Comparison of ENCODE assay signal across 21 cellular contexts in the genomic region with DNA sequence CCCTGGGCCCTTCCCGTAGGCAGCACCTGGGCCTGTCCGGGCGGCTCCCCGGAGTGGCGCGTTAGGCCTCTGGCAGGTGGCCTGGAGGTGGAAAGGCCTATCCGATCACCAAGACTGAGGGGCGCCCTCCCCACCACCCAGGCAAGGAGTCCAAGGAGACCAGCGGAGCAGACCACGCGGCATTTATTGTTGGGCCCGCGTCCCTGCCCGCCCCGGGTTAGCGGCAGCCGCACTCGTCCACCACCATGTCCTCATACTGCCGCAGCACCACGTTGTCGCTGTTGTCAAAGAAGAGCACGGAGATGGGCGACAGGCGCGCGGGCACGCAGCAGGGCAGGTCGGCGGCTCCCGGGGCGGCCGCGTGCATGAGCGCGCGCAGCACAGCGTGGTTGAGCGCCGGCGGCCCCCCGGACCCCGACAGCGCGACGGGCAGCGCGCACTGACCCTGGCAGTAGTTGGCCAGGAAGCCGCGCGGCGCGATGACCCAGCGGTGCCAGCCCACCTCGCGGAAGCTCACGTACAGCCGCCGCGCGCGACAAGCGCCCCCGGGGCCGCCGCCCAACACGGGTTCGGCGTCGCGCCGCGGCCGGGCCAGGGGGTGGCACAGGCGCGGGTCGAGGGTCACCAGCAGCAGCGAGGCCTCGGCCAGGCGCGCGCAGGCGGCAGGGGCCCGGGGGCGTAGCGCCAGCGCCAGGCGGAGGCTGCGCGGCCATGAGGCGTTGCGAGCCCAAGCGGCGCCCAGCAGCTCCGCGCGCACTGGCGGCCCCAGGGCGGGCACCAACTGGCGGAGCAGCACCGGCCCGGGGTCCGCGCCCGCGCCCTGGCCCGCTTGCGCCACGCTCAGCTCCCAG. TPM values are rescaled to one million over a fixed set of nuclear protein-coding genes. Genes with fewer than 3 reads are reported as not detected.
DNase-seq lines count a peak whose midpoint lies in the region; ATAC-seq and TF ChIP-seq lines count a peak whose summit lies in the region.
"Had no signal": no experiment of that assay in that cellular context is flagged by ENCODE, and none has a peak within 500 bp of the region (broad histone marks: within the 10 kb centered on the region; RNA-seq: fewer than 3 reads in every experiment).

No MANE protein-coding gene starts in this region.

- H3K27me3 ChIP-seq in H7 (ENCODE audit: control insufficient read depth, insufficient read depth, low read length), result no peaks in the 10 kb centered on the region
- H3K27me3 ChIP-seq in foreskin keratinocyte, result peaks cover 42% of the 10 kb centered on the region

- no peak overlapping the region for H3K4me3 ChIP-seq in H7 (ENCODE audit: insufficient read depth, low read depth, low read length)
- H3K4me3 ChIP-seq: thoracic aorta had no signal

- TF ChIP-seq CTCF in WTC11 (IDR thresholded peaks at IDR 0.05), result no peak
- peak; percentile 11 for TF ChIP-seq CTCF in foreskin keratinocyte (conservative IDR thresholded peaks at IDR 0.05)
- no peak for TF ChIP-seq CTCF in activated CD8-positive, alpha-beta T cell treated with anti-CD3 and anti-CD28 coated beads for 36 hours (IDR thresholded peaks at IDR 0.05)

- peak; percentile 74 for DNase-seq in H7
- DNase-seq in WTC11 (ENCODE audit: low spot score), result peak; percentile 41
- DNase-seq in foreskin keratinocyte, result no peak
- peak; percentile 61 for DNase-seq in retina
- DNase-seq in activated CD8-positive, alpha-beta T cell treated with anti-CD3 and anti-CD28 coated beads for 36 hours, result no peak
- DNase-seq in hepatic stellate cell (ENCODE audit: low spot score), result no peak
- DNase-seq: activated effector memory CD4-positive, alpha-beta T cell treated with anti-CD3 and anti-CD28 coated beads, Interleukin-2, amount 50 U/mL, for 16 hours; cortex of kidney; GF-D8; NCI-H1105 treated with DMSO at 0.1 percent for 48 hours; NCI-H446 treated with DMSO at 0.1 percent for 48 hours; NK-92 treated with Interleukin-12 subunit alpha and Interleukin-12 subunit beta, amount 100 ng/mL, for 24 hours had no signal

- H3K36me3 Mint-ChIP-seq in WTC11, result peaks cover 15% of the 10 kb centered on the region
- peaks cover 27% of the 10 kb centered on the region for H3K36me3 Mint-ChIP-seq in activated CD8-positive, alpha-beta T cell treated with anti-CD3 and anti-CD28 coated beads for 36 hours (ENCODE audit: low read depth)

- H3K27me3 Mint-ChIP-seq in WTC11 (ENCODE audit: low read depth), result peaks cover 22% of the 10 kb centered on the region
- H3K27me3 Mint-ChIP-seq in activated CD8-positive, alpha-beta T cell treated with anti-CD3 and anti-CD28 coated beads for 36 hours, result peaks cover 2% of the 10 kb centered on the region
- H3K27me3 Mint-ChIP-seq: brain, progenitor cell of endocrine pancreas had no signal

- no peak overlapping the region for H3K27ac ChIP-seq in foreskin keratinocyte
- H3K27ac ChIP-seq: thoracic aorta, VCaP had no signal

- H3K4me1 ChIP-seq in foreskin keratinocyte, result no peaks in the 10 kb centered on the region

- peaks cover 14% of the 10 kb centered on the region for H3K4me1 Mint-ChIP-seq in WTC11
- peaks cover 3% of the 10 kb centered on the region for H3K4me1 Mint-ChIP-seq in activated CD8-positive, alpha-beta T cell treated with anti-CD3 and anti-CD28 coated beads for 36 hours (ENCODE audit: low read depth)

- POLR2A ChIA-PET in WTC11 (lab: Charles Lee), result interaction anchor here (0.5 kb wide), 1 partner anchor 421 kb away, joined by 4 read pairs; no protein-coding TSS in a partner anchor
- POLR2A ChIA-PET in activated CD8-positive, alpha-beta T cell treated with anti-CD3 and anti-CD28 coated beads for 36 hours (lab: Charles Lee), result interaction anchor here (1.8 kb wide), 1 partner anchor 50 kb away, joined by 4 read pairs; a partner anchor contains a TSS

- no peak overlapping the region for H3K27ac Mint-ChIP-seq in WTC11
- no peak overlapping the region for H3K27ac Mint-ChIP-seq in activated CD8-positive, alpha-beta T cell treated with anti-CD3 and anti-CD28 coated beads for 36 hours
- H3K27ac Mint-ChIP-seq: progenitor cell of endocrine pancreas had no signal

- ATAC-seq in WTC11 (no peak), foreskin keratinocyte (no peak), GM19035 (IDR thresholded peaks at IDR 0.05; ENCODE audit: unreplicated experiment) (no peak), GM21737 (IDR thresholded peaks at IDR 0.05; ENCODE audit: unreplicated experiment) (no peak)
- ATAC-seq in activated CD8-positive, alpha-beta T cell treated with anti-CD3 and anti-CD28 coated beads for 36 hours, result no peak
- ATAC-seq: Panc1 had no signal

- H3K36me3 ChIP-seq in H7 (replicated peaks; ENCODE audit: control insufficient read depth, insufficient read depth, low read length), result peaks cover 9% of the 10 kb centered on the region

- no peak overlapping the region for H3K4me3 Mint-ChIP-seq in WTC11
- no peak overlapping the region for H3K4me3 Mint-ChIP-seq in activated CD8-positive, alpha-beta T cell treated with anti-CD3 and anti-CD28 coated beads for 36 hours
- H3K4me3 Mint-ChIP-seq: brain had no signal

- CTCF ChIA-PET in WTC11 (lab: Charles Lee), result interaction anchor here (0.9 to 1.5 kb wide), 6 partner anchors 12 to 348 kb away, joined by 3 to 9 read pairs (median 3); a partner anchor contains a TSS
- CTCF ChIA-PET in activated CD8-positive, alpha-beta T cell treated with anti-CD3 and anti-CD28 coated beads for 36 hours (lab: Charles Lee), result interaction anchor here (1.6 to 5.0 kb wide), 2 partner anchors 12 to 23 kb away, joined by 4 to 38 read pairs; no protein-coding TSS in a partner anchor

- H3K9me3 Mint-ChIP-seq in WTC11, result no peaks in the 10 kb centered on the region
- no peaks in the 10 kb centered on the region for H3K9me3 Mint-ChIP-seq in activated CD8-positive, alpha-beta T cell treated with anti-CD3 and anti-CD28 coated beads for 36 hours
- H3K9me3 Mint-ChIP-seq: neural crest cell had no signal

- intact Hi-C loops in activated CD8-positive, alpha-beta T cell treated with anti-CD3 and anti-CD28 coated beads for 36 hours (cut with micrococcal nuclease), result no loop called here

TF ChIP-seq in WTC11, 78 proteins besides CTCF, POLR2A, EP300 and RAD21:
- TF ChIP-seq FOXP1 (CRISPR knock-in tag; IDR thresholded peaks at IDR 0.05; ENCODE audit: borderline replicate concordance), result no peak
- no peak for TF ChIP-seq NR3C1 (CRISPR knock-in tag; conservative IDR thresholded peaks at IDR 0.05; ENCODE audit: low read depth)
- TF ChIP-seq GRHL2 (CRISPR knock-in tag; IDR thresholded peaks at IDR 0.05; ENCODE audit: insufficient replicate concordance, severe bottlenecking), result no peak
- TF ChIP-seq, protein P1, sequence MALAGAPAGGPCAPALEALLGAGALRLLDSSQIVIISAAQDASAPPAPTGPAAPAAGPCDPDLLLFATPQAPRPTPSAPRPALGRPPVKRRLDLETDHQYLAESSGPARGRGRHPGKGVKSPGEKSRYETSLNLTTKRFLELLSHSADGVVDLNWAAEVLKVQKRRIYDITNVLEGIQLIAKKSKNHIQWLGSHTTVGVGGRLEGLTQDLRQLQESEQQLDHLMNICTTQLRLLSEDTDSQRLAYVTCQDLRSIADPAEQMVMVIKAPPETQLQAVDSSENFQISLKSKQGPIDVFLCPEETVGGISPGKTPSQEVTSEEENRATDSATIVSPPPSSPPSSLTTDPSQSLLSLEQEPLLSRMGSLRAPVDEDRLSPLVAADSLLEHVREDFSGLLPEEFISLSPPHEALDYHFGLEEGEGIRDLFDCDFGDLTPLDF (CRISPR knock-in tag; IDR thresholded peaks at IDR 0.05), result no peak

RNA-seq across cellular contexts. Expression of a gene that starts 27.4 kb away (rescaled TPM):
- total RNA-seq in H7 (2014; rRNA removed; shearing (Covaris generic)), result 7.8 and 8.5 TPM in 2 replicates
- total RNA-seq in WTC11 (2021), result 14.7 to 24.5 TPM (median 22.6 TPM) in 3 replicates
- total RNA-seq in foreskin keratinocyte, result 0.10 and 0.11 TPM in 2 replicates
- polyA plus RNA-seq in foreskin keratinocyte, result 0.06 and 0.28 TPM in 2 replicates
- under 1 TPM; 0.18 to 0.36 TPM for total RNA-seq in activated CD8-positive, alpha-beta T cell treated with anti-CD3 and anti-CD28 coated beads for 36 hours
- total RNA-seq: T-helper 2 cell treated with Interferon-gamma antibody and Interleukin-4, amounts not matched to agents 100 ng/mL and 5 ng/mL, for 36 hours had no signal

RNA-seq across cellular contexts. Expression of a gene that starts 36.8 kb away (rescaled TPM):
- total RNA-seq in H7 (2014; rRNA removed; shearing (Covaris generic)), result 92.6 and 95.8 TPM in 2 replicates
- total RNA-seq in WTC11 (2021) (77.3 to 82.5 TPM (median 81.9 TPM) in 3 replicates), foreskin keratinocyte (56.7 and 58.1 TPM in 2 replicates)
- 43.2 and 44.0 TPM in 2 replicates for polyA plus RNA-seq in foreskin keratinocyte
- total RNA-seq in activated CD8-positive, alpha-beta T cell treated with anti-CD3 and anti-CD28 coated beads for 36 hours, result 10 to 100 TPM; 75.9 to 87.6 TPM

RNA-seq across cellular contexts. Expression of a gene that starts 50.6 kb away (rescaled TPM):
- total RNA-seq in H7 (2014; rRNA removed; shearing (Covaris generic)), result 253 and 306 TPM in 2 replicates
- total RNA-seq in WTC11 (2021) (224 to 240 TPM (median 228 TPM) in 3 replicates), foreskin keratinocyte (193 and 257 TPM in 2 replicates)
- 257 and 326 TPM in 2 replicates for polyA plus RNA-seq in foreskin keratinocyte
- total RNA-seq in activated CD8-positive, alpha-beta T cell treated with anti-CD3 and anti-CD28 coated beads for 36 hours, result 100 to 1,000 TPM; 179 to 183 TPM

RNA-seq across cellular contexts. Expression of a gene that starts 50.9 kb away (rescaled TPM):
- total RNA-seq in H7 (2014; rRNA removed; shearing (Covaris generic)), result 44.7 and 63.1 TPM in 2 replicates
- 30.1 to 47.9 TPM (median 36.4 TPM) in 3 replicates for total RNA-seq in WTC11 (2021)
- 50.0 and 53.2 TPM in 2 replicates for total RNA-seq in foreskin keratinocyte
- polyA plus RNA-seq in foreskin keratinocyte, result 53.2 and 55.3 TPM in 2 replicates
- total RNA-seq in activated CD8-positive, alpha-beta T cell treated with anti-CD3 and anti-CD28 coated beads for 36 hours, result 10 to 100 TPM; 61.0 to 61.6 TPM

Comparison
In these comparisons a context has a peak if more than half of its experiments do, and no peak if none do; other contexts are left out.
1. DNase-seq: peak in H7 (single experiment), WTC11 (single experiment) and retina (single experiment); none in foreskin keratinocyte (0 of 2), activated CD8-positive, alpha-beta T cell treated with anti-CD3 and anti-CD28 coated beads for 36 hours (single experiment) and hepatic stellate cell (single experiment).